ENCODE assay signal across 13 cellular contexts in the genomic region with DNA sequence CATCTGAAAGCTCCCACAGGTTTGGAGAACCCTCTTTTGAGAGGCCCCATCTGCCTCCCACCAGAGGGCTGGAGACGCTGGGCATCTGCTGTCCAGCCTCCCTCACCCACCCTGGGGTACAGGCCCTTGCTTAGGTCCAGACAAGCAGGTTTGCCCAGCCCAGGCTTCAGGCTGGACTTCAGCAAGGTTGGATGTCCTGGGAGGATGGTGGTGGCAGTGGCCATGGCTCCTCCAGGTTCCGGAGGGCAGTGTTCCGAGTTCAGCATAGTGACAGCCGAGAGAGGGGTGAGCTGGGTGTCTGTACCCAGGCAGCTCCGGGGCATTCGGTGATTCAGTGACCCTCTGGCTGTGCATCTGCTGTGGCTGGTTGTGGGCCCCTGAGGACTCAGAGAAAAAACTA. TPM values are rescaled to one million over a fixed set of nuclear protein-coding genes. Genes with fewer than 3 reads are reported as not detected.
DNase-seq lines count a peak whose midpoint lies in the region; TF ChIP-seq lines count a peak whose summit lies in the region.
"Had no signal": no experiment of that assay in that cellular context is flagged by ENCODE, and none has a peak within 500 bp of the region (broad histone marks: within the 10 kb centered on the region; RNA-seq: fewer than 3 reads in every experiment).

No MANE protein-coding gene starts in this region.

- no peak overlapping the region for H3K4me2 ChIP-seq in GM23248 (ENCODE audit: unreplicated experiment)
- H3K4me2 ChIP-seq: BLaER1 treated with 17β-estradiol and CSF1 and Interleukin-3, amounts not matched to agents 10 nM and 100 nM had no signal

- H3K9ac ChIP-seq in GM23248, result no peak overlapping the region
- H3K9ac ChIP-seq: BLaER1 treated with 17β-estradiol and CSF1 and Interleukin-3, amounts not matched to agents 10 nM and 100 nM had no signal

- H2AFZ ChIP-seq in GM23248, result no peak overlapping the region

- no peaks in the 10 kb centered on the region for H3K27me3 Mint-ChIP-seq in osteocyte (ENCODE audit: unreplicated experiment)

- H3K4me3 Mint-ChIP-seq in osteocyte (ENCODE audit: unreplicated experiment), result no peak overlapping the region

- no peaks in the 10 kb centered on the region for H3K4me1 ChIP-seq in GM23248 (ENCODE audit: insufficient read depth)

- peaks cover 20% of the 10 kb centered on the region for H3K9me3 Mint-ChIP-seq in osteocyte (ENCODE audit: unreplicated experiment)

- WGBS in GM23248 (ENCODE audit: low coverage in 1 of 2, low lambda C conversion rate in 2 of 2, missing lambda C conversion rate in 2 of 2), 2 experiments, result 65 to 70% methylated on average over 6 of the region's 6 CpGs

- H3K36me3 ChIP-seq in GM23248 (ENCODE audit: low read depth), result no peaks in the 10 kb centered on the region

- no peaks in the 10 kb centered on the region for H4K20me1 ChIP-seq in GM23248 (ENCODE audit: insufficient read depth)
- H4K20me1 ChIP-seq: BLaER1 treated with 17β-estradiol and CSF1 and Interleukin-3, amounts not matched to agents 10 nM and 100 nM had no signal

- in situ Hi-C loops in GM23248 (cut with MboI) (no loop called here), ACHN (cut with HindIII; ENCODE audit: low pct_ligation_motif_present, low pct_unique_long_range_greater_than_20kb, low sequenced_read_pairs) (no loop called here)

- H3K9me3 ChIP-seq in GM23248 (ENCODE audit: low read depth), result no peaks in the 10 kb centered on the region

- no peaks in the 10 kb centered on the region for H3F3A ChIP-seq in GM23248 (ENCODE audit: insufficient read depth)

- no peak overlapping the region for H3K27ac ChIP-seq in coronary artery
- H3K27ac ChIP-seq in GM23248, result no peak overlapping the region
- H3K27ac ChIP-seq: BLaER1 treated with 17β-estradiol and CSF1 and Interleukin-3, amounts not matched to agents 10 nM and 100 nM had no signal

- H3K4me3 ChIP-seq in coronary artery, result no peak overlapping the region
- no peak overlapping the region for H3K4me3 ChIP-seq in GM23248
- H3K4me3 ChIP-seq: BLaER1 treated with 17β-estradiol and CSF1 and Interleukin-3, amounts not matched to agents 10 nM and 100 nM had no signal

- peaks cover 11% of the 10 kb centered on the region; the same call in 1 of the 2 replicates for H3K27me3 ChIP-seq in GM23248 (replicated peaks; ENCODE audit: insufficient read depth)
- H3K27me3 ChIP-seq: BLaER1 treated with 17β-estradiol and CSF1 and Interleukin-3, amounts not matched to agents 10 nM and 100 nM had no signal

- no peaks in the 10 kb centered on the region for H3K36me3 Mint-ChIP-seq in osteocyte (ENCODE audit: unreplicated experiment)

- peak; percentile 33 for DNase-seq in activated CD8-positive, alpha-beta memory T cell treated with anti-CD3 and anti-CD28 coated beads, Interleukin-2, amount 50 U/mL, for 48 hours
- DNase-seq in activated CD8-positive, alpha-beta memory T cell treated with anti-CD3 and anti-CD28 coated beads, Interleukin-2, amount 50 U/mL, for 4 hours, result no peak
- DNase-seq in coronary artery (ENCODE audit: low spot score), result peak; percentile 40
- DNase-seq in osteocyte (ENCODE audit: extremely low spot score, unreplicated experiment), result peak; percentile 68
- DNase-seq in ureter (ENCODE audit: low spot score), result peak; percentile 28
- DNase-seq in NOMO-1 treated with DMSO at 0.1 percent for 48 hours (lab: John Stamatoyannopoulos, UW; ENCODE audit: unreplicated experiment), result no peak
- DNase-seq in GM23248, result no peak
- DNase-seq in ACHN, result no peak
- DNase-seq: DMS79 treated with DMSO at 0.1 percent for 48 hours, HCEC 1CT, NCI-H187 treated with DMSO at 0.1 percent for 48 hours, NCI-H526 treated with DMSO at 0.1 percent for 48 hours had no signal

- no peaks in the 10 kb centered on the region for H3K79me2 ChIP-seq in GM23248 (ENCODE audit: insufficient read depth)

- peaks cover 8% of the 10 kb centered on the region for H3K4me1 Mint-ChIP-seq in osteocyte (ENCODE audit: unreplicated experiment)

- TF ChIP-seq CTCF in coronary artery (IDR thresholded peaks at IDR 0.05) (no peak), osteocyte (IDR thresholded peaks at IDR 0.05) (no peak)

- H3K9me2 ChIP-seq in GM23248 (ENCODE audit: insufficient read depth), result no peaks in the 10 kb centered on the region

- H3K27ac Mint-ChIP-seq in osteocyte (ENCODE audit: unreplicated experiment), result no peak overlapping the region

RNA-seq across cellular contexts. Expression of a gene that starts 58.2 kb away (rescaled TPM):
- total RNA-seq in osteocyte, result 30.3 and 32.2 TPM in 2 replicates
- total RNA-seq in ureter, result 86.9 TPM
- total RNA-seq in GM23248 (2014; rRNA removed; shearing (Covaris generic)), result 5.3 and 6.3 TPM in 2 replicates
- polyA plus RNA-seq in GM23248 (2016; fragmentation: Nextera tagmentation; extraction: Ambion mirVana), result 2.1 and 2.6 TPM in 2 replicates

Comparison
In these comparisons a context has a peak if more than half of its experiments do, and no peak if none do; other contexts are left out.
1. DNase-seq: peak in activated CD8-positive, alpha-beta memory T cell treated with anti-CD3 and anti-CD28 coated beads, Interleukin-2, amount 50 U/mL, for 48 hours (single experiment), coronary artery (single experiment), osteocyte (single experiment) and ureter (single experiment); none in activated CD8-positive, alpha-beta memory T cell treated with anti-CD3 and anti-CD28 coated beads, Interleukin-2, amount 50 U/mL, for 4 hours (single experiment), NOMO-1 treated with DMSO at 0.1 percent for 48 hours (single experiment), GM23248 (single experiment) and ACHN (single experiment).